ENCODE assay signal across 1 cellular context in the genomic region with DNA sequence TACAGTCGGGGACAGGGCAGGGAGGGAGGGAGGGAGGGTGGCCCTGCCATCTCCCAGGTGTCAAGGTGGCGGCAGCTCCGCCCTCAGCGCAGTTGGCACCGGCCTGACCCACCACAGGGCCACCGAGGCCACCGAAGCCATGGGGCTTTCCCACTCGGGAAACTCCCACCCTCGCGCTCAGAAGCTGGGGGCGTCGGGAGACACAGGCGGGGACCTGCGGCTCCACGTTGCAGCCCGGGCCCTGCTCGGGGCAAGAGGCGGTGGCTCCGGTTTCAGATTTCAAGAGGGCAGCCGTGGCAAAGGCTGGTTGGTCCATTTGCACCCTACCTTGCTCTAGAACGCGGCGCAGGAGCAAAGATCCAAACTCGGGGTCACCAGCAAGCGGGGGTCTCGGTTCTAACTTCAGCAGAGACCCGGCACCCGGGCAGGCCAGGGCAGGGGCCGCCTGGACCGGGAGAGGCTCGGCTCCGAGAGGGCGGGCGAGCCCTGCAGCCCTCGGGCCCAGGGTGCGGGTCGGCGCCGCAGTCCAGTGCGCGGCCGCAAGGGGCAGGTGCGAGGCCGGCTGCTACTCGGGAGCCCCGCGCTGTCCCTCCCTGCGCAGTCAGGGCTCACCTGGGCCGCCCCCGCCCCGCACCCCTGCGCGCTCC.
TF ChIP-seq lines count a peak whose summit lies in the region.

No MANE protein-coding gene starts in this region.

TF ChIP-seq in HepG2, 621 proteins besides CTCF, POLR2A, EP300 and RAD21 (continued from another document and continues in another):
- TF ChIP-seq, protein P1, sequence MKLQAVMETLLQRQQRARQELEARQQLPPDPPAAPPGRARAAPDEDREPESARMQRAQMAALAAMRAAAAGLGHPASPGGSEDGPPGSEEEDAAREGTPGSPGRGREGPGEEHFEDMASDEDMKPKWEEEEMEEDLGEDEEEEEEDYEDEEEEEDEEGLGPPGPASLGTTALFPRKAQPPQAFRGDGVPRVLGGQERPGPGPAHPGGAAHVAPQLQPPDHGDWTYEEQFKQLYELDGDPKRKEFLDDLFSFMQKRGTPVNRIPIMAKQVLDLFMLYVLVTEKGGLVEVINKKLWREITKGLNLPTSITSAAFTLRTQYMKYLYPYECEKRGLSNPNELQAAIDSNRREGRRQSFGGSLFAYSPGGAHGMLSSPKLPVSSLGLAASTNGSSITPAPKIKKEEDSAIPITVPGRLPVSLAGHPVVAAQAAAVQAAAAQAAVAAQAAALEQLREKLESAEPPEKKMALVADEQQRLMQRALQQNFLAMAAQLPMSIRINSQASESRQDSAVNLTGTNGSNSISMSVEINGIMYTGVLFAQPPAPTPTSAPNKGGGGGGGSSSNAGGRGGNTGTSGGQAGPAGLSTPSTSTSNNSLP (IDR thresholded peaks at IDR 0.05; ENCODE audit: low read depth, low read length) = no peak
- TF ChIP-seq, protein P2, sequence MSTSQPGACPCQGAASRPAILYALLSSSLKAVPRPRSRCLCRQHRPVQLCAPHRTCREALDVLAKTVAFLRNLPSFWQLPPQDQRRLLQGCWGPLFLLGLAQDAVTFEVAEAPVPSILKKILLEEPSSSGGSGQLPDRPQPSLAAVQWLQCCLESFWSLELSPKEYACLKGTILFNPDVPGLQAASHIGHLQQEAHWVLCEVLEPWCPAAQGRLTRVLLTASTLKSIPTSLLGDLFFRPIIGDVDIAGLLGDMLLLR (CRISPR knock-in tag; IDR thresholded peaks at IDR 0.05) = peak; percentile 51; the same call in 1 of the 2 replicates
- TF ChIP-seq, protein P3, sequence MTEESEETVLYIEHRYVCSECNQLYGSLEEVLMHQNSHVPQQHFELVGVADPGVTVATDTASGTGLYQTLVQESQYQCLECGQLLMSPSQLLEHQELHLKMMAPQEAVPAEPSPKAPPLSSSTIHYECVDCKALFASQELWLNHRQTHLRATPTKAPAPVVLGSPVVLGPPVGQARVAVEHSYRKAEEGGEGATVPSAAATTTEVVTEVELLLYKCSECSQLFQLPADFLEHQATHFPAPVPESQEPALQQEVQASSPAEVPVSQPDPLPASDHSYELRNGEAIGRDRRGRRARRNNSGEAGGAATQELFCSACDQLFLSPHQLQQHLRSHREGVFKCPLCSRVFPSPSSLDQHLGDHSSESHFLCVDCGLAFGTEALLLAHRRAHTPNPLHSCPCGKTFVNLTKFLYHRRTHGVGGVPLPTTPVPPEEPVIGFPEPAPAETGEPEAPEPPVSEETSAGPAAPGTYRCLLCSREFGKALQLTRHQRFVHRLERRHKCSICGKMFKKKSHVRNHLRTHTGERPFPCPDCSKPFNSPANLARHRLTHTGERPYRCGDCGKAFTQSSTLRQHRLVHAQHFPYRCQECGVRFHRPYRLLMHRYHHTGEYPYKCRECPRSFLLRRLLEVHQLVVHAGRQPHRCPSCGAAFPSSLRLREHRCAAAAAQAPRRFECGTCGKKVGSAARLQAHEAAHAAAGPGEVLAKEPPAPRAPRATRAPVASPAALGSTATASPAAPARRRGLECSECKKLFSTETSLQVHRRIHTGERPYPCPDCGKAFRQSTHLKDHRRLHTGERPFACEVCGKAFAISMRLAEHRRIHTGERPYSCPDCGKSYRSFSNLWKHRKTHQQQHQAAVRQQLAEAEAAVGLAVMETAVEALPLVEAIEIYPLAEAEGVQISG (CRISPR knock-in tag; IDR thresholded peaks at IDR 0.05) = peak; percentile 42; the same call in 1 of the 2 replicates
- TF ChIP-seq, protein P4, sequence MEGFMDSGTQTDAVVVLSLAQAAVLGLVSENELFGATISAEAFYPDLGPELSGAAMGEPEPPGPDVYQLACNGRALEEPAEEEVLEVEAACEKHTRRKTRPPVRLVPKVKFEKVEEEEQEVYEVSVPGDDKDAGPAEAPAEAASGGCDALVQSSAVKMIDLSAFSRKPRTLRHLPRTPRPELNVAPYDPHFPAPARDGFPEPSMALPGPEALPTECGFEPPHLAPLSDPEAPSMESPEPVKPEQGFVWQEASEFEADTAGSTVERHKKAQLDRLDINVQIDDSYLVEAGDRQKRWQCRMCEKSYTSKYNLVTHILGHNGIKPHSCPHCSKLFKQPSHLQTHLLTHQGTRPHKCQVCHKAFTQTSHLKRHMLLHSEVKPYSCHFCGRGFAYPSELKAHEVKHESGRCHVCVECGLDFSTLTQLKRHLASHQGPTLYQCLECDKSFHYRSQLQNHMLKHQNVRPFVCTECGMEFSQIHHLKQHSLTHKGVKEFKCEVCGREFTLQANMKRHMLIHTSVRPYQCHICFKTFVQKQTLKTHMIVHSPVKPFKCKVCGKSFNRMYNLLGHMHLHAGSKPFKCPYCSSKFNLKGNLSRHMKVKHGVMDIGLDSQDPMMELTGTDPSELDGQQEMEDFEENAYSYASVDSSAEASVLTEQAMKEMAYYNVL (CRISPR knock-in tag; IDR thresholded peaks at IDR 0.05; ENCODE audit: borderline replicate concordance) = no peak
- TF ChIP-seq ZNF33B (CRISPR knock-in tag; IDR thresholded peaks at IDR 0.05) (peak; percentile 56; the same call in 1 of the 2 replicates), ZNF510 (CRISPR knock-in tag; IDR thresholded peaks at IDR 0.05; ENCODE audit: low read depth) (peak; percentile 87; the same call in 1 of the 2 replicates), ZNF468 (CRISPR knock-in tag; IDR thresholded peaks at IDR 0.05) (no peak), PAWR (CRISPR knock-in tag; IDR thresholded peaks at IDR 0.05; ENCODE audit: borderline replicate concordance) (0 out of 2 replicates have a peak, but pooled peaks have one; percentile 46), FOXC1 (CRISPR knock-in tag; IDR thresholded peaks at IDR 0.05; ENCODE audit: borderline replicate concordance) (peak; percentile 79), YEATS4 (CRISPR knock-in tag; IDR thresholded peaks at IDR 0.05; ENCODE audit: borderline replicate concordance) (peak; percentile 55), GTF2F1 (IDR thresholded peaks at IDR 0.05; ENCODE audit: low read length) (no peak), TGIF2 (CRISPR knock-in tag; IDR thresholded peaks at IDR 0.05) (peak; percentile 21; the same call in 1 of the 2 replicates), NCOA1 (CRISPR knock-in tag; IDR thresholded peaks at IDR 0.05) (no peak), SIX4 (CRISPR knock-in tag; IDR thresholded peaks at IDR 0.05) (peak; percentile 87), HNRNPUL1 (IDR thresholded peaks at IDR 0.05; ENCODE audit: low read depth, low read length) (no peak), ZNF230 (CRISPR knock-in tag; IDR thresholded peaks at IDR 0.05) (peak; percentile 67; the same call in 1 of the 2 replicates), ZSCAN31 (CRISPR knock-in tag; IDR thresholded peaks at IDR 0.05; ENCODE audit: low read depth) (peak; percentile 71; the same call in 1 of the 2 replicates), TSC22D2 (CRISPR knock-in tag; IDR thresholded peaks at IDR 0.05; ENCODE audit: borderline replicate concordance) (peak; percentile 62; the same call in 1 of the 2 replicates), ZNF629 (CRISPR knock-in tag; conservative IDR thresholded peaks at IDR 0.05) (no peak), ZNF160 (CRISPR knock-in tag; IDR thresholded peaks at IDR 0.05) (peak; percentile 59; the same call in 1 of the 2 replicates), PTBP1 (IDR thresholded peaks at IDR 0.05; ENCODE audit: low read depth, low read length, poor library complexity, severe bottlenecking) (no peak), POLR2G (IDR thresholded peaks at IDR 0.05; ENCODE audit: low read depth, low read length) (no peak), MTF2 (CRISPR knock-in tag; IDR thresholded peaks at IDR 0.05; ENCODE audit: borderline replicate concordance) (0 out of 2 replicates have a peak, but pooled peaks have one; percentile 45), TOPORS (CRISPR knock-in tag; IDR thresholded peaks at IDR 0.05) (peak; percentile 41; the same call in 1 of the 2 replicates), ZNF839 (CRISPR knock-in tag; IDR thresholded peaks at IDR 0.05; ENCODE audit: borderline replicate concordance) (0 out of 2 replicates have a peak, but pooled peaks have one; percentile 50), ZNF205 (CRISPR knock-in tag; IDR thresholded peaks at IDR 0.05) (no peak), KDM5B (CRISPR knock-in tag; IDR thresholded peaks at IDR 0.05; ENCODE audit: borderline replicate concordance) (peak; percentile 81; the same call in 1 of the 2 replicates), ZNF766 (CRISPR knock-in tag; IDR thresholded peaks at IDR 0.05; ENCODE audit: borderline replicate concordance) (0 out of 2 replicates have a peak, but pooled peaks have one; percentile 33), ARNTL (CRISPR knock-in tag; IDR thresholded peaks at IDR 0.05) (peak; percentile 67; the same call in 1 of the 2 replicates), KMT2B (CRISPR knock-in tag; IDR thresholded peaks at IDR 0.05) (no peak), ZFP37 (CRISPR knock-in tag; IDR thresholded peaks at IDR 0.05; ENCODE audit: borderline replicate concordance) (no peak), ZFP41 (CRISPR knock-in tag; IDR thresholded peaks at IDR 0.05; ENCODE audit: borderline replicate concordance) (0 out of 2 replicates have a peak, but pooled peaks have one; percentile 71), KDM1A (CRISPR knock-in tag; IDR thresholded peaks at IDR 0.05) (no peak), DMAP1 (CRISPR knock-in tag; IDR thresholded peaks at IDR 0.05) (0 out of 2 replicates have a peak, but pooled peaks have one; percentile 25)
- TF ChIP-seq, protein P5, sequence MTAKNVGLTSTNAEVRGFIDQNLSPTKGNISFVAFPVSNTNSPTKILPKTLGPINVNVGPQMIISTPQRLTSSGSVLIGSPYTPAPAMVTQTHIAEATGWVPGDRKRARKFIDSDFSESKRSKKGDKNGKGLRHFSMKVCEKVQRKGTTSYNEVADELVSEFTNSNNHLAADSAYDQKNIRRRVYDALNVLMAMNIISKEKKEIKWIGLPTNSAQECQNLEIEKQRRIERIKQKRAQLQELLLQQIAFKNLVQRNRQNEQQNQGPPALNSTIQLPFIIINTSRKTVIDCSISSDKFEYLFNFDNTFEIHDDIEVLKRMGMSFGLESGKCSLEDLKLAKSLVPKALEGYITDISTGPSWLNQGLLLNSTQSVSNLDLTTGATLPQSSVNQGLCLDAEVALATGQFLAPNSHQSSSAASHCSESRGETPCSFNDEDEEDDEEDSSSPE (CRISPR knock-in tag; IDR thresholded peaks at IDR 0.05) = peak; percentile 63
- TF ChIP-seq, protein P6, sequence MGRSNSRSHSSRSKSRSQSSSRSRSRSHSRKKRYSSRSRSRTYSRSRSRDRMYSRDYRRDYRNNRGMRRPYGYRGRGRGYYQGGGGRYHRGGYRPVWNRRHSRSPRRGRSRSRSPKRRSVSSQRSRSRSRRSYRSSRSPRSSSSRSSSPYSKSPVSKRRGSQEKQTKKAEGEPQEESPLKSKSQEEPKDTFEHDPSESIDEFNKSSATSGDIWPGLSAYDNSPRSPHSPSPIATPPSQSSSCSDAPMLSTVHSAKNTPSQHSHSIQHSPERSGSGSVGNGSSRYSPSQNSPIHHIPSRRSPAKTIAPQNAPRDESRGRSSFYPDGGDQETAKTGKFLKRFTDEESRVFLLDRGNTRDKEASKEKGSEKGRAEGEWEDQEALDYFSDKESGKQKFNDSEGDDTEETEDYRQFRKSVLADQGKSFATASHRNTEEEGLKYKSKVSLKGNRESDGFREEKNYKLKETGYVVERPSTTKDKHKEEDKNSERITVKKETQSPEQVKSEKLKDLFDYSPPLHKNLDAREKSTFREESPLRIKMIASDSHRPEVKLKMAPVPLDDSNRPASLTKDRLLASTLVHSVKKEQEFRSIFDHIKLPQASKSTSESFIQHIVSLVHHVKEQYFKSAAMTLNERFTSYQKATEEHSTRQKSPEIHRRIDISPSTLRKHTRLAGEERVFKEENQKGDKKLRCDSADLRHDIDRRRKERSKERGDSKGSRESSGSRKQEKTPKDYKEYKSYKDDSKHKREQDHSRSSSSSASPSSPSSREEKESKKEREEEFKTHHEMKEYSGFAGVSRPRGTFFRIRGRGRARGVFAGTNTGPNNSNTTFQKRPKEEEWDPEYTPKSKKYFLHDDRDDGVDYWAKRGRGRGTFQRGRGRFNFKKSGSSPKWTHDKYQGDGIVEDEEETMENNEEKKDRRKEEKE (IDR thresholded peaks at IDR 0.05) = no peak
- TF ChIP-seq, protein P7, sequence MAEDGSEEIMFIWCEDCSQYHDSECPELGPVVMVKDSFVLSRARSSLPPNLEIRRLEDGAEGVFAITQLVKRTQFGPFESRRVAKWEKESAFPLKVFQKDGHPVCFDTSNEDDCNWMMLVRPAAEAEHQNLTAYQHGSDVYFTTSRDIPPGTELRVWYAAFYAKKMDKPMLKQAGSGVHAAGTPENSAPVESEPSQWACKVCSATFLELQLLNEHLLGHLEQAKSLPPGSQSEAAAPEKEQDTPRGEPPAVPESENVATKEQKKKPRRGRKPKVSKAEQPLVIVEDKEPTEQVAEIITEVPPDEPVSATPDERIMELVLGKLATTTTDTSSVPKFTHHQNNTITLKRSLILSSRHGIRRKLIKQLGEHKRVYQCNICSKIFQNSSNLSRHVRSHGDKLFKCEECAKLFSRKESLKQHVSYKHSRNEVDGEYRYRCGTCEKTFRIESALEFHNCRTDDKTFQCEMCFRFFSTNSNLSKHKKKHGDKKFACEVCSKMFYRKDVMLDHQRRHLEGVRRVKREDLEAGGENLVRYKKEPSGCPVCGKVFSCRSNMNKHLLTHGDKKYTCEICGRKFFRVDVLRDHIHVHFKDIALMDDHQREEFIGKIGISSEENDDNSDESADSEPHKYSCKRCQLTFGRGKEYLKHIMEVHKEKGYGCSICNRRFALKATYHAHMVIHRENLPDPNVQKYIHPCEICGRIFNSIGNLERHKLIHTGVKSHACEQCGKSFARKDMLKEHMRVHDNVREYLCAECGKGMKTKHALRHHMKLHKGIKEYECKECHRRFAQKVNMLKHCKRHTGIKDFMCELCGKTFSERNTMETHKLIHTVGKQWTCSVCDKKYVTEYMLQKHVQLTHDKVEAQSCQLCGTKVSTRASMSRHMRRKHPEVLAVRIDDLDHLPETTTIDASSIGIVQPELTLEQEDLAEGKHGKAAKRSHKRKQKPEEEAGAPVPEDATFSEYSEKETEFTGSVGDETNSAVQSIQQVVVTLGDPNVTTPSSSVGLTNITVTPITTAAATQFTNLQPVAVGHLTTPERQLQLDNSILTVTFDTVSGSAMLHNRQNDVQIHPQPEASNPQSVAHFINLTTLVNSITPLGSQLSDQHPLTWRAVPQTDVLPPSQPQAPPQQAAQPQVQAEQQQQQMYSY (CRISPR knock-in tag; IDR thresholded peaks at IDR 0.05) = no peak
- TF ChIP-seq, protein P8, sequence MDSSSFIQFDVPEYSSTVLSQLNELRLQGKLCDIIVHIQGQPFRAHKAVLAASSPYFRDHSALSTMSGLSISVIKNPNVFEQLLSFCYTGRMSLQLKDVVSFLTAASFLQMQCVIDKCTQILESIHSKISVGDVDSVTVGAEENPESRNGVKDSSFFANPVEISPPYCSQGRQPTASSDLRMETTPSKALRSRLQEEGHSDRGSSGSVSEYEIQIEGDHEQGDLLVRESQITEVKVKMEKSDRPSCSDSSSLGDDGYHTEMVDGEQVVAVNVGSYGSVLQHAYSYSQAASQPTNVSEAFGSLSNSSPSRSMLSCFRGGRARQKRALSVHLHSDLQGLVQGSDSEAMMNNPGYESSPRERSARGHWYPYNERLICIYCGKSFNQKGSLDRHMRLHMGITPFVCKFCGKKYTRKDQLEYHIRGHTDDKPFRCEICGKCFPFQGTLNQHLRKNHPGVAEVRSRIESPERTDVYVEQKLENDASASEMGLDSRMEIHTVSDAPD (CRISPR knock-in tag; IDR thresholded peaks at IDR 0.05) = no peak
- TF ChIP-seq, protein P9, sequence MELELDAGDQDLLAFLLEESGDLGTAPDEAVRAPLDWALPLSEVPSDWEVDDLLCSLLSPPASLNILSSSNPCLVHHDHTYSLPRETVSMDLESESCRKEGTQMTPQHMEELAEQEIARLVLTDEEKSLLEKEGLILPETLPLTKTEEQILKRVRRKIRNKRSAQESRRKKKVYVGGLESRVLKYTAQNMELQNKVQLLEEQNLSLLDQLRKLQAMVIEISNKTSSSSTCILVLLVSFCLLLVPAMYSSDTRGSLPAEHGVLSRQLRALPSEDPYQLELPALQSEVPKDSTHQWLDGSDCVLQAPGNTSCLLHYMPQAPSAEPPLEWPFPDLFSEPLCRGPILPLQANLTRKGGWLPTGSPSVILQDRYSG (CRISPR knock-in tag; IDR thresholded peaks at IDR 0.05) = no peak
